ENCODE assay signal across 9 cellular contexts in genomic region chr22:36898690-36899089, GRCh38. TPM values are rescaled to one million over a fixed set of nuclear protein-coding genes. Genes with fewer than 3 reads are reported as not detected.
"Had no signal": no experiment of that assay in that cellular context is flagged by ENCODE, and none has a peak within 500 bp of the region (broad histone marks: within the 10 kb centered on the region; RNA-seq: fewer than 3 reads in every experiment).

No MANE protein-coding gene starts in this region.

- H3K36me3 ChIP-seq: HAP-1 had no signal

- H3K4me3 ChIP-seq: GM23338, HAP-1, K562 had no signal

- H3K4me1 ChIP-seq: HAP-1 had no signal

- H3K4me2 ChIP-seq: GM23338 had no signal

- H3K4me3 Mint-ChIP-seq: GM23338, HFFc6 had no signal

- H3K27ac Mint-ChIP-seq: GM23338, HFFc6 had no signal

- DNase-seq: H7, HFFc6, IMR-90 had no signal

- H3K9me3 ChIP-seq: HAP-1 had no signal

- ATAC-seq: GM23338, HCT116, K562 had no signal

- FAIRE-seq: K562 had no signal

- H2AFZ ChIP-seq: GM23338 had no signal

RNA-seq across cellular contexts. Expression of gene CSF2RB, which starts 14.7 kb away (rescaled TPM):
- total RNA-seq: GM23338, H4, H7, HT1080, IMR-90 had no signal
- polyA plus RNA-seq: GM23338, IMR-90 had no signal

RNA-seq across cellular contexts. Expression of gene NCF4, which starts 37.9 kb away (rescaled TPM):
- total RNA-seq: GM23338, H4, H7, HFFc6, HT1080, IMR-90 had no signal
- polyA plus RNA-seq: GM23338, IMR-90 had no signal
